9 cellular contexts compared by ENCODE assay signal in genomic region chr3:186362409-186362757, GRCh38. TPM values are rescaled to one million over a fixed set of nuclear protein-coding genes. Genes with fewer than 3 reads are reported as not detected.
A peak's percentile ranks its signal among the peaks of the same experiment; 100 is the strongest.
DNase-seq lines count a peak whose midpoint lies in the region; ATAC-seq and TF ChIP-seq lines count a peak whose summit lies in the region.
"Had no signal": no experiment of that assay in that cellular context is flagged by ENCODE, and none has a peak within 500 bp of the region (broad histone marks: within the 10 kb centered on the region; RNA-seq: fewer than 3 reads in every experiment).

No MANE protein-coding gene starts in this region.

- DNase-seq in SK-N-SH (no peak), cardiac muscle cell (ENCODE audit: low read depth in 1 of 2, low spot score in 1 of 2) (no peak), psoas muscle (no peak), OCI-M2 (lab: John Stamatoyannopoulos, UW; ENCODE audit: unreplicated experiment) (no peak), NCI-H2171 (lab: John Stamatoyannopoulos, UW) (no peak)
- DNase-seq in stimulated activated CD4-positive, alpha-beta T cell treated with anti-CD3 and anti-CD28 coated beads, Interleukin-2, amount 100 ng/mL, for 48 hours, result no peak

- H3K27ac ChIP-seq in SK-N-SH (ENCODE audit: low read depth in 2 of 2, low read length in 1 of 2) (no peak overlapping the region), cardiac muscle cell (no peak overlapping the region), psoas muscle (no peak overlapping the region)

- intact Hi-C loops in psoas muscle (cut with DNase I), result no loop called here

- H3K4me3 ChIP-seq in SK-N-SH (ENCODE audit: low read depth in 2 of 2, low read length in 1 of 2), result peak overlapping the region; percentile 47 to 60
- H3K4me3 ChIP-seq in cardiac muscle cell, result peak overlapping the region; percentile 38
- peak overlapping the region; percentile 63 for H3K4me3 ChIP-seq in psoas muscle

- no peak for TF ChIP-seq RAD21 in SK-N-SH (IDR thresholded peaks at IDR 0.05; ENCODE audit: low read length)

- no peaks in the 10 kb centered on the region for H3K9me2 ChIP-seq in SK-N-SH

- H3K36me3 ChIP-seq in SK-N-SH (replicated peaks in 1 of 2; ENCODE audit: control insufficient read depth in 1 of 2, insufficient read depth in 2 of 2, low read length in 1 of 2) (no peaks in the 10 kb centered on the region), cardiac muscle cell (no peaks in the 10 kb centered on the region), psoas muscle (ENCODE audit: insufficient read depth in 1 of 2, low read depth in 1 of 2) (no peaks in the 10 kb centered on the region)

- no peaks in the 10 kb centered on the region for H3F3A ChIP-seq in SK-N-SH (replicated peaks; ENCODE audit: insufficient read depth)

- TF ChIP-seq CTCF in SK-N-SH (IDR thresholded peaks at IDR 0.05) (no peak), cardiac muscle cell (IDR thresholded peaks at IDR 0.05; ENCODE audit: low read depth, low read length) (no peak), psoas muscle (IDR thresholded peaks at IDR 0.05) (no peak)

- no peak overlapping the region for H2AFZ ChIP-seq in SK-N-SH (ENCODE audit: low read depth)

- TF ChIP-seq EP300 in SK-N-SH (IDR thresholded peaks at IDR 0.05; ENCODE audit: borderline replicate concordance in 1 of 2, low read depth in 1 of 2, low read length in 1 of 2), result no peak

- no peaks in the 10 kb centered on the region for H4K20me1 ChIP-seq in SK-N-SH (ENCODE audit: insufficient read depth)

- WGBS in SK-N-SH (ENCODE audit: low lambda C conversion rate), result 9% methylated on average over 12 of the region's 12 CpGs
- WGBS in psoas muscle, 3 donors, result 7 to 10% (median 8%) methylated on average over 12 of the region's 12 CpGs

- peak; percentile 12 for ATAC-seq in GM18511 (IDR thresholded peaks at IDR 0.05; ENCODE audit: unreplicated experiment)
- no peak for ATAC-seq in psoas muscle
- ATAC-seq in GM21390 (IDR thresholded peaks at IDR 0.05; ENCODE audit: unreplicated experiment), result no peak

- CTCF ChIA-PET in SK-N-SH (lab: Yijun Ruan, JAX), result interaction anchor here (1.4 kb wide), 1 partner anchor 84 kb away, joined by 3 read pairs; no protein-coding TSS in a partner anchor

- H3K9me3 ChIP-seq in SK-N-SH (no peaks in the 10 kb centered on the region), cardiac muscle cell (ENCODE audit: low read depth) (no peaks in the 10 kb centered on the region), psoas muscle (no peaks in the 10 kb centered on the region)

- H3K27me3 ChIP-seq in SK-N-SH (ENCODE audit: insufficient read depth), result peaks cover 58% of the 10 kb centered on the region
- peaks cover 57% of the 10 kb centered on the region for H3K27me3 ChIP-seq in cardiac muscle cell
- peaks cover 0 to 51% (median 18%) of the 10 kb centered on the region in 3 donors for H3K27me3 ChIP-seq in psoas muscle (ENCODE audit: insufficient read depth in 3 of 3, low read length in 2 of 3)

- peak overlapping the region; percentile 71; the same call in 1 of the 2 replicates for H3K4me2 ChIP-seq in SK-N-SH

- POLR2A ChIA-PET in SK-N-SH (lab: Yijun Ruan, JAX), result no interaction called here

- H3K9ac ChIP-seq in SK-N-SH, result no peak overlapping the region

- H3K4me1 ChIP-seq in SK-N-SH (ENCODE audit: control insufficient read depth in 1 of 2, insufficient read depth in 2 of 2, low read depth in 1 of 2, low read length in 1 of 2), result peaks cover 0 to 14% of the 10 kb centered on the region in 2 experiments; a peak in 1 of 4 replicates
- H3K4me1 ChIP-seq in cardiac muscle cell (ENCODE audit: low read depth), result no peaks in the 10 kb centered on the region
- H3K4me1 ChIP-seq in psoas muscle, result peaks cover 19% of the 10 kb centered on the region

- no peaks in the 10 kb centered on the region for H3K79me2 ChIP-seq in SK-N-SH (ENCODE audit: insufficient read depth)

TF ChIP-seq in SK-N-SH, 30 proteins besides CTCF, POLR2A, EP300 and RAD21:
- TF ChIP-seq FOSL2 (IDR thresholded peaks at IDR 0.05; ENCODE audit: borderline replicate concordance, low read depth) (no peak), JUND (IDR thresholded peaks at IDR 0.05) (no peak), FOXJ3 (CRISPR knock-in tag; IDR thresholded peaks at IDR 0.05) (no peak), MXI1 (IDR thresholded peaks at IDR 0.05; ENCODE audit: low read depth, low read length) (no peak)

RNA-seq across cellular contexts. Expression of gene DGKG, which starts 0.3 kb away (rescaled TPM):
- polyA plus RNA-seq in SK-N-SH (2012; rRNA removed), result 0.12 and 0.13 TPM in 2 replicates
- 0.19 and 0.22 TPM in 2 replicates for polyA plus RNA-seq in SK-N-SH (2012; cell fraction: cytosol; rRNA removed)
- 0.07 and 0.11 TPM in 2 replicates for polyA plus RNA-seq in SK-N-SH (2012; cell fraction: nucleus; rRNA removed)
- 0.15 and 0.92 TPM in 2 replicates for total RNA-seq in cardiac muscle cell
- polyA plus RNA-seq in cardiac muscle cell, result 0.85 TPM in 1 of 2 replicates, not detected in the other
- total RNA-seq in psoas muscle, result 10 to 100 TPM in 2 of 4 donors, 1 to 10 TPM in 2; 5.3 to 12.1 (median 9.4) TPM
- polyA plus RNA-seq in psoas muscle, result 10 to 100 TPM in 1 of 3 donors, 1 to 10 TPM in 2; 3.6 to 10.4 (median 6.7) TPM
- total RNA-seq: T-helper 2 cell treated with Interferon-gamma antibody and Interleukin-4, amounts not matched to agents 100 ng/mL and 5 ng/mL, for 36 hours had no signal
